ENCODE assay signal across 24 cellular contexts in the genomic region with DNA sequence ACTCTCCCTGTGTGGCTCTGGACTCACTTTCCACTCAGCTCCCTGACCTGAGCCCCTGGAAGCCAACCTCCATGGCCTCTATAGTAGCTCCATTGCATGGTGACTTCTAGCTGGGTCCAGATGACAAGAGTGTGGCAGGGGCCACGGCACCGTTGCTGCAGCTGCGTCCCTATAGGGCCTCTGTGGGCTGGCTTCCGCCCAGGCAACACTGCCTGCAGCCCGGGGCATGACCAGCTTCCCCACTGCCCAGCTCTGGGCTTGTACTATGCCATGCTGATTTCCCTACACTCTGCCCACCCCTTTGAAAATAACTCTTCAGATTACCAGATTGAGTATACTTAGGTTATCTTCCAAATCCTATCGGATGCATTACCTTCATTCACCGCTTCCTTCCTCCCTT.
"Had no signal": no experiment of that assay in that cellular context is flagged by ENCODE, and none has a peak within 500 bp of the region (broad histone marks: within the 10 kb centered on the region; RNA-seq: fewer than 3 reads in every experiment).

No MANE protein-coding gene starts in this region.

- FAIRE-seq: endometrium had no signal

- ATAC-seq: effector memory CD8-positive, alpha-beta T cell; esophagus mucosa; gastrocnemius medialis; left lung; lower lobe of right lung had no signal

- H3K27me3 ChIP-seq: colonic mucosa, esophagus squamous epithelium, gastrocnemius medialis, heart left ventricle, hepatocyte, left lung had no signal

- H3K4me1 ChIP-seq: colonic mucosa, left lung, lower lobe of right lung had no signal

- H3K4me3 ChIP-seq: colonic mucosa, esophagus squamous epithelium, gastrocnemius medialis, heart left ventricle, hepatocyte, left lung, lower lobe of right lung, mucosa of descending colon had no signal

- H3K4me2 ChIP-seq: hepatocyte had no signal

- H2AFZ ChIP-seq: hepatocyte had no signal

- H3K36me3 ChIP-seq: colonic mucosa, esophagus squamous epithelium, gastrocnemius medialis, heart left ventricle, left lung, lower lobe of right lung had no signal

- H3K27ac ChIP-seq: epithelial cell of prostate, esophagus squamous epithelium, gastrocnemius medialis, hepatocyte, left lung, lower lobe of right lung had no signal

- DNase-seq: cerebellar nuclear complex; colonic mucosa; cortex of kidney; effector CD8-positive, alpha-beta T cell; effector memory CD8-positive, alpha-beta T cell; endodermal cell; erythroblast; esophagus squamous epithelium; foreskin fibroblast; foreskin melanocyte; gastrocnemius medialis; hypothalamus; immature natural killer cell; islet precursor cell; left cardiac atrium; left lung; lower lobe of right lung; mesenchymal stem cell had no signal

- H3K9me3 ChIP-seq: colonic mucosa, esophagus squamous epithelium, gastrocnemius medialis, heart left ventricle, left lung, lower lobe of right lung, mucosa of descending colon had no signal
